8 cellular contexts compared by ENCODE assay signal in the genomic region with DNA sequence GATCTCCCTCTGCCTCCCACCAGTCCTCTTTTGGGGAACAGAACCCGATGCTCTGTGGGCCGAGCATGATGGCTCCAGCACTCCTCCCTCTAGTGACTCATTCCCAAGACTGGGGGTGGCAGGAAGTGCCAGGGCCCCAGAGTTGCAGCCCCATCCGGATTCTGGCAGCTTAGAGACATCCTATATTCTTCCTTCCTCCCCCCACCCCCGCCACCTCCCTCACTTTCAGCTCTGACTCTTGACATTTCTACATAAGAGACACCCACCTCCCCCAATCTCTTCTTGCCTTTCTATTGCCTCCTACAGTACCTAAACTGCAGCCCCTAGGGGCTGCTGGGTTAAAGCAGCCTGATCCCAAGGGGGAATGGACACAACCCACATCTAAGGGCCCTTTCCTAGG. TPM values are rescaled to one million over a fixed set of nuclear protein-coding genes. Genes with fewer than 3 reads are reported as not detected.
A peak's percentile ranks its signal among the peaks of the same experiment; 100 is the strongest.
DNase-seq lines count a peak whose midpoint lies in the region; ATAC-seq lines count a peak whose summit lies in the region.

No MANE protein-coding gene starts in this region.

- H3K4me3 Mint-ChIP-seq in T-helper 1 cell treated with Interleukin-12 subunit alpha and Interleukin-12 subunit beta and Interleukin-4 antibody, amounts not matched to agents 30 μg/mL and 1 μg/mL, for 36 hours = no peak overlapping the region
- no peak overlapping the region for H3K4me3 Mint-ChIP-seq in effector memory CD8-positive, alpha-beta T cell

- H3K4me1 Mint-ChIP-seq in T-helper 1 cell treated with Interleukin-12 subunit alpha and Interleukin-12 subunit beta and Interleukin-4 antibody, amounts not matched to agents 30 μg/mL and 1 μg/mL, for 36 hours (ENCODE audit: low read depth) = peaks cover 9% of the 10 kb centered on the region
- H3K4me1 Mint-ChIP-seq in effector memory CD8-positive, alpha-beta T cell (ENCODE audit: low read depth in 2 of 2) = peaks cover 7 to 9% of the 10 kb centered on the region in 2 donors

- DNase-seq in H4 (ENCODE audit: low spot score) (peak; percentile 61), HT-29 (ENCODE audit: low spot score) (no peak), hippocampal formation (lab: John Stamatoyannopoulos, UW) (no peak), NCI-H2196 treated with DMSO at 0.1 percent for 48 hours (lab: John Stamatoyannopoulos, UW; ENCODE audit: unreplicated experiment) (no peak)
- no peak for DNase-seq in effector memory CD8-positive, alpha-beta T cell
- peak; percentile 36 to 50 for DNase-seq in stimulated activated CD4-positive, alpha-beta T cell treated with anti-CD3 and anti-CD28 coated beads, Interleukin-2, amount 100 ng/mL, for 48 hours

- H3K27ac Mint-ChIP-seq in T-helper 1 cell treated with Interleukin-12 subunit alpha and Interleukin-12 subunit beta and Interleukin-4 antibody, amounts not matched to agents 30 μg/mL and 1 μg/mL, for 36 hours = peak overlapping the region; percentile 65
- H3K27ac Mint-ChIP-seq in effector memory CD8-positive, alpha-beta T cell = peak overlapping the region in 1 of 2 donors; percentile 77

- no peaks in the 10 kb centered on the region for H3K9me3 Mint-ChIP-seq in T-helper 1 cell treated with Interleukin-12 subunit alpha and Interleukin-12 subunit beta and Interleukin-4 antibody, amounts not matched to agents 30 μg/mL and 1 μg/mL, for 36 hours
- H3K9me3 Mint-ChIP-seq in effector memory CD8-positive, alpha-beta T cell = no peaks in the 10 kb centered on the region

- ATAC-seq in effector memory CD8-positive, alpha-beta T cell (replicated peaks) = peak; percentile 26
- ATAC-seq in HG03159 (IDR thresholded peaks at IDR 0.05; ENCODE audit: unreplicated experiment) = no peak

- H3K36me3 Mint-ChIP-seq in T-helper 1 cell treated with Interleukin-12 subunit alpha and Interleukin-12 subunit beta and Interleukin-4 antibody, amounts not matched to agents 30 μg/mL and 1 μg/mL, for 36 hours (ENCODE audit: low read depth) = no peaks in the 10 kb centered on the region
- H3K36me3 Mint-ChIP-seq in effector memory CD8-positive, alpha-beta T cell (ENCODE audit: insufficient read depth) = no peaks in the 10 kb centered on the region

- peaks cover 5% of the 10 kb centered on the region for H3K27me3 Mint-ChIP-seq in T-helper 1 cell treated with Interleukin-12 subunit alpha and Interleukin-12 subunit beta and Interleukin-4 antibody, amounts not matched to agents 30 μg/mL and 1 μg/mL, for 36 hours (ENCODE audit: low read depth)
- H3K27me3 Mint-ChIP-seq in effector memory CD8-positive, alpha-beta T cell = peaks cover 3 to 6% of the 10 kb centered on the region in 2 donors

RNA-seq across cellular contexts. Expression of a gene that starts 47.1 kb away (rescaled TPM):
- 241 and 248 TPM in 2 replicates for total RNA-seq in H4 (2014; rRNA removed; shearing (Covaris generic))
- 179 and 199 TPM in 2 replicates for total RNA-seq in HT-29 (2014; rRNA removed; shearing (Covaris generic))

RNA-seq across cellular contexts. Expression of a gene that starts 48.2 kb away (rescaled TPM):
- 50.9 and 58.1 TPM in 2 replicates for total RNA-seq in H4 (2014; rRNA removed; shearing (Covaris generic))
- 23.1 and 32.1 TPM in 2 replicates for total RNA-seq in HT-29 (2014; rRNA removed; shearing (Covaris generic))

Comparison
In these comparisons a context has a peak if more than half of its experiments do, and no peak if none do; other contexts are left out.
1. DNase-seq: peak in H4 (single experiment) and stimulated activated CD4-positive, alpha-beta T cell treated with anti-CD3 and anti-CD28 coated beads, Interleukin-2, amount 100 ng/mL, for 48 hours (2 of 2); none in effector memory CD8-positive, alpha-beta T cell (0 of 3), HT-29 (single experiment), hippocampal formation (0 of 2) and NCI-H2196 treated with DMSO at 0.1 percent for 48 hours (single experiment).